In the genomic region with DNA sequence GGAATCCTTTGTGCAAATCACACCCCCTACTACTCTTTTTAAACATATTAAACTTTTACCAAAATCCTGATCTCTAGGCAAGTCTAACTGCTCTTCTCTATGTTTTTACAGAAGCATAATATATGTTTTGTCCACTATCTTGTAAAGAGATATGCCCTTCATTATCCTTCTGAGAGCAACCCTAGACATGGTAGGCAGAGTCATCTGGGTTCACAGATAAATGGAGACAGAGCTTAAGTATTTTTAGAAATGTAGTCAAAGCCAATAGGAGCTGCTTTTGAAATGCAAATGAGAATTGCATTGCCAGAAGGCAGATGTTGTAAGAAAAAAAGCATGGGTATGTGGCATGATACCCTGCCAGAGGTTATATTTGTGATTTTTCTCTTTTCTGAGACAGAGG, we compare ENCODE assay signal across 33 cellular contexts.
"Had no signal": no experiment of that assay in that cellular context is flagged by ENCODE, and none has a peak within 500 bp of the region (broad histone marks: within the 10 kb centered on the region; RNA-seq: fewer than 3 reads in every experiment).

No MANE protein-coding gene starts in this region.

- H3K4me2 ChIP-seq: KMS-11 had no signal

- H3K36me3 ChIP-seq: ascending aorta, cardiac muscle cell had no signal

- H3K9me3 ChIP-seq: ascending aorta had no signal

- H3K4me3 Mint-ChIP-seq: activated CD4-positive, alpha-beta memory T cell treated with anti-CD3 and anti-CD28 coated beads, Interleukin-2, amount 10 ng/mL, durations not matched to agents 7 days and 5 days; activated CD8-positive, alpha-beta memory T cell treated with anti-CD3 and anti-CD28 coated beads, Interleukin-2, amount 10 ng/mL, durations not matched to agents 7 days and 5 days; activated naive CD4-positive, alpha-beta T cell treated with anti-CD3 and anti-CD28 coated beads, Interleukin-2, amount 50 U/mL, for 24 hours; activated naive CD8-positive, alpha-beta T cell treated with anti-CD3 and anti-CD28 coated beads, Interleukin-2, amount 10 ng/mL, durations not matched to agents 7 days and 5 days had no signal

- H3K27ac ChIP-seq: ascending aorta, cardiac muscle cell, KMS-11, VCaP had no signal

- H3K9ac ChIP-seq: KMS-11 had no signal

- H3K27me3 ChIP-seq: ascending aorta, cardiac muscle cell had no signal

- ATAC-seq: activated CD8-positive, alpha-beta memory T cell treated with anti-CD3 and anti-CD28 coated beads, Interleukin-2, amount 10 ng/mL, durations not matched to agents 7 days and 5 days had no signal

- H3K27ac Mint-ChIP-seq: activated CD4-positive, alpha-beta memory T cell treated with anti-CD3 and anti-CD28 coated beads, Interleukin-2, amount 10 ng/mL, durations not matched to agents 7 days and 5 days; activated CD8-positive, alpha-beta memory T cell treated with anti-CD3 and anti-CD28 coated beads, Interleukin-2, amount 10 ng/mL, durations not matched to agents 7 days and 5 days; activated naive CD4-positive, alpha-beta T cell treated with anti-CD3 and anti-CD28 coated beads, Interleukin-2, amount 50 U/mL, for 24 hours; activated naive CD8-positive, alpha-beta T cell treated with anti-CD3 and anti-CD28 coated beads, Interleukin-2, amount 10 ng/mL, durations not matched to agents 7 days and 5 days had no signal

- H3K4me1 Mint-ChIP-seq: activated CD4-positive, alpha-beta memory T cell treated with anti-CD3 and anti-CD28 coated beads, Interleukin-2, amount 10 ng/mL, durations not matched to agents 7 days and 5 days; activated CD8-positive, alpha-beta memory T cell treated with anti-CD3 and anti-CD28 coated beads, Interleukin-2, amount 10 ng/mL, durations not matched to agents 7 days and 5 days; activated naive CD4-positive, alpha-beta T cell treated with anti-CD3 and anti-CD28 coated beads, Interleukin-2, amount 50 U/mL, for 24 hours; activated naive CD8-positive, alpha-beta T cell treated with anti-CD3 and anti-CD28 coated beads, Interleukin-2, amount 10 ng/mL, durations not matched to agents 7 days and 5 days had no signal

- H3K4me1 ChIP-seq: ascending aorta had no signal

- H3K4me3 ChIP-seq: ascending aorta, cardiac muscle cell had no signal

- H3K36me3 Mint-ChIP-seq: activated CD8-positive, alpha-beta memory T cell treated with anti-CD3 and anti-CD28 coated beads, Interleukin-2, amount 10 ng/mL, durations not matched to agents 7 days and 5 days; activated naive CD4-positive, alpha-beta T cell treated with anti-CD3 and anti-CD28 coated beads, Interleukin-2, amount 50 U/mL, for 24 hours; activated naive CD8-positive, alpha-beta T cell treated with anti-CD3 and anti-CD28 coated beads, Interleukin-2, amount 10 ng/mL, durations not matched to agents 7 days and 5 days had no signal

- H3K27me3 Mint-ChIP-seq: activated CD4-positive, alpha-beta memory T cell treated with anti-CD3 and anti-CD28 coated beads, Interleukin-2, amount 10 ng/mL, durations not matched to agents 7 days and 5 days; activated CD8-positive, alpha-beta memory T cell treated with anti-CD3 and anti-CD28 coated beads, Interleukin-2, amount 10 ng/mL, durations not matched to agents 7 days and 5 days; activated naive CD4-positive, alpha-beta T cell treated with anti-CD3 and anti-CD28 coated beads, Interleukin-2, amount 50 U/mL, for 24 hours; activated naive CD8-positive, alpha-beta T cell treated with anti-CD3 and anti-CD28 coated beads, Interleukin-2, amount 10 ng/mL, durations not matched to agents 7 days and 5 days had no signal

- H3K9me3 Mint-ChIP-seq: activated naive CD8-positive, alpha-beta T cell treated with anti-CD3 and anti-CD28 coated beads, Interleukin-2, amount 10 ng/mL, durations not matched to agents 7 days and 5 days had no signal

- DNase-seq: activated CD4-positive, alpha-beta memory T cell treated with anti-CD3 and anti-CD28 coated beads, Interleukin-2, amount 10 ng/mL, durations not matched to agents 7 days and 5 days; activated CD4-positive, alpha-beta T cell treated with anti-CD3 and anti-CD28 coated beads for 1 hour; activated CD4-positive, alpha-beta T cell treated with anti-CD3 and anti-CD28 coated beads for 48 hours; activated CD4-positive, CD25-positive, alpha-beta regulatory T cell; activated CD8-positive, alpha-beta memory T cell treated with anti-CD3 and anti-CD28 coated beads for 24 hours; activated CD8-positive, alpha-beta memory T cell treated with anti-CD3 and anti-CD28 coated beads, Interleukin-2, amount 10 ng/mL, durations not matched to agents 7 days and 5 days; activated CD8-positive, alpha-beta memory T cell treated with anti-CD3 and anti-CD28 coated beads, Interleukin-2, amount 50 U/mL, for 48 hours; activated effector memory CD4-positive, alpha-beta T cell treated with anti-CD3 and anti-CD28 coated beads, Interleukin-2, amount 50 U/mL, for 16 hours; activated naive CD4-positive, alpha-beta T cell treated with Interleukin-2 at 50 U/mL for 16 hours; activated naive CD8-positive, alpha-beta T cell treated with anti-CD3 and anti-CD28 coated beads, Interleukin-2, amount 10 ng/mL, durations not matched to agents 7 days and 5 days; activated T-cell treated with anti-CD3 and anti-CD28 coated beads, Interleukin-2, amount 50 U/mL, for 48 hours; amygdala; NCI-H1092 treated with DMSO at 0.1 percent for 48 hours; NCI-H1417; NCI-H146; NCI-H187; NCI-H2029 treated with DMSO at 0.1 percent for 48 hours; NCI-H2107; NCI-H2171; NCI-H510A; NCI-H526; NCI-H748 treated with DMSO at 0.1 percent for 48 hours; NK-92 treated with Interleukin-12 subunit alpha and Interleukin-12 subunit beta, amount 100 ng/mL, for 24 hours; SIG-M5; SW 1271; T-helper 1 cell; T-helper 2 cell; T-helper 9 cell had no signal
